ENCODE assay signal across 7 cellular contexts in the genomic region with DNA sequence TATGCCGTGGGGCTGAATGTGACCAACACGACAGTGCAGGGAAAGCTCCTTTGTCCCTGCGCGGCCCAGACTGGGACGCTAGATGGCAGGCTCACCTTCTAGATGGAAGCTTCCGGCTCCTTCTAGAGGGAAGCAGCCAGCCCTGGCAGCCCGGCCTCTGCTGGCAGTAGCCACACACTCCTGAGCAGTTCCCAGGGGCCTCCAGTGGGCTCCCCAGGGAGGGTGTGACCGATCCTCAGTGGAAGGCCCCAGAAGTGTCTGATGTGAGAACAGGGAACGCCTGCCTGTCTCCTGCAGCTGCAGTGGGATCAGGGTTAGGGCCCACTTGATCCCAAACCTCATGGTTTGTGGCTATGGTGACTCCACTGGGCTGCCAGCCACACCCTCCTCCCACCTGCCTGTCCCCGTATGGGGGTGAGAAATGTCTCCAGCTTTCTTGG. TPM values are rescaled to one million over a fixed set of nuclear protein-coding genes. Genes with fewer than 3 reads are reported as not detected.
A peak's percentile ranks its signal among the peaks of the same experiment; 100 is the strongest.
DNase-seq lines count a peak whose midpoint lies in the region; ATAC-seq and TF ChIP-seq lines count a peak whose summit lies in the region.

No MANE protein-coding gene starts in this region.

- in situ Hi-C loops in gastrocnemius medialis (cut with MboI; ENCODE audit: low sequenced_read_pairs in 4 of 4), result loop anchor here (10.0 to 25.0 kb wide), 4 partner anchors 250 to 918 kb away; a partner anchor contains a TSS

- H3K27me3 ChIP-seq in gastrocnemius medialis, result no peaks in the 10 kb centered on the region

- ATAC-seq in GM18505 (IDR thresholded peaks at IDR 0.05; ENCODE audit: unreplicated experiment) (peak; percentile 95), HG02938 (IDR thresholded peaks at IDR 0.05; ENCODE audit: unreplicated experiment) (peak; percentile 86), left ventricle myocardium superior (peak; percentile 92), gastrocnemius medialis (peak; percentile 96 to 99)

- H3K4me1 ChIP-seq in gastrocnemius medialis, result peaks cover 3 to 4% of the 10 kb centered on the region in 2 donors

- no peaks in the 10 kb centered on the region for H3K9me3 ChIP-seq in gastrocnemius medialis

- peak overlapping the region in 1 of 4 donors; percentile 17 for H3K4me3 ChIP-seq in gastrocnemius medialis

- TF ChIP-seq CTCF in gastrocnemius medialis (IDR thresholded peaks at IDR 0.05 in 4 of 5, conservative IDR thresholded peaks at IDR 0.05 in 1 of 5), result peak; percentile 74 to 93 (median 90)

- H3K36me3 ChIP-seq in gastrocnemius medialis, result no peaks in the 10 kb centered on the region

- intact Hi-C loops in left ventricle myocardium superior (cut with micrococcal nuclease), result no loop called here
- intact Hi-C loops in gastrocnemius medialis (cut with DNase I; ENCODE audit: low total_unique reads), result loop anchor here (1.0 to 5.0 kb wide), 6 partner anchors 30 to 913 kb away; no protein-coding TSS in a partner anchor

- peak overlapping the region; percentile 44 to 58 (median 48) for H3K27ac ChIP-seq in gastrocnemius medialis

- DNase-seq in NCI-H1694 treated with DMSO at 0.1 percent for 48 hours (lab: John Stamatoyannopoulos, UW), result peak; percentile 86
- peak; percentile 38 to 76 (median 58) for DNase-seq in T-helper 1 cell
- DNase-seq in amniotic epithelial cell (ENCODE audit: low read depth), result peak; percentile 63
- DNase-seq in left ventricle myocardium superior, result peak; percentile 79
- peak; percentile 74 to 84 for DNase-seq in gastrocnemius medialis

- no peak for TF ChIP-seq POLR2A in GM18505 (IDR thresholded peaks at IDR 0.05; ENCODE audit: borderline replicate concordance, extremely low read depth, insufficient read depth, insufficient read length)
- TF ChIP-seq POLR2A in gastrocnemius medialis (IDR thresholded peaks at IDR 0.05), result no peak

RNA-seq across cellular contexts. Expression of a gene that starts 48.5 kb away (rescaled TPM):
- total RNA-seq in left ventricle myocardium superior (98.6 TPM), gastrocnemius medialis (10 to 100 TPM; 75.9 to 95.3 (median 81.5) TPM)
